ENCODE assay signal across 8 cellular contexts in the genomic region with DNA sequence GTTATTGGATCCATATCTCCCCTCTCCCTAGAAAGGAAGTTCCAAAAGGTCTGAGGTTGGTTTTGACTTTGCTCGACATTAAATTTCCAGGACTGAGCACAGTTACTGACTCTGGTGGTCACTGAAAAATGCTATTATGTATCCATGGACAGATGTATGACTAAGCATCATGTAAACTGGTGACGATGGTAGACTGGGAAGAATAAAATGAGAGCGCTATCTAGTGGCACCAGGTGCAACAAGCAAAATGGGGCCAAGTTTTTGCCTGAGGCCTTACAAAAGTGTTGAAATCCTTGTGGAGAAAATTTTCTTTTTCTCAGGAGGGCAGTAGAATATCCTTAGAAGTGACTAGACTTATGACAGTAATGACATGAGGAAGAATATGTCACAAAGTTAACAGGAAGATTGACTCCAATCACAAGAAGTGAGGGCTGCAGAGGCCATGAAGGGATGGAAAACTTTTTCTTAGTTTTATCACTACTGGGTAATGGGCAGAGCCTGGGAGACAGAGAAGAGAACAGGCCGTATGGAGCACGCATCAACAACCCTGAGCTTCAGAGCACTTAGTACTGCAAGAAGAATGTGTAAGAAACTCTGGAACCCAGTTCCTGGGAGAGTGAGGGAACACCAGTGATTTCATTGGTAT.
DNase-seq lines count a peak whose midpoint lies in the region; TF ChIP-seq lines count a peak whose summit lies in the region.

No MANE protein-coding gene starts in this region.

- BruUV-seq in PC-9 (replicated peaks; lab: Mats Ljungman, UMichigan), result no TSS peak

- H4K20me1 ChIP-seq in PC-9 (ENCODE audit: insufficient read depth), result no peaks in the 10 kb centered on the region

- H3F3A ChIP-seq in PC-9 (ENCODE audit: insufficient read depth, low read depth), result peaks cover 8% of the 10 kb centered on the region

- H3K4me3 ChIP-seq in GM06990 (replicated peaks; ENCODE audit: low read depth, low read length) (no peak overlapping the region), PC-9 (no peak overlapping the region), cardiac fibroblast (replicated peaks in 1 of 2; ENCODE audit: low read depth in 2 of 2, low read length in 2 of 2) (no peak overlapping the region), tibial nerve (no peak overlapping the region)

- TF ChIP-seq POLR2A in tibial nerve (IDR thresholded peaks at IDR 0.05), result no peak

- TF ChIP-seq EP300 in tibial nerve (IDR thresholded peaks at IDR 0.05), result peak in 1 of 2 donors; percentile 31

- H3K79me2 ChIP-seq in PC-9 (ENCODE audit: low read depth), result no peaks in the 10 kb centered on the region

- H2AFZ ChIP-seq in PC-9, result no peak overlapping the region

- TF ChIP-seq CTCF in GM06990 (IDR thresholded peaks at IDR 0.05; ENCODE audit: insufficient read depth, low read length, poor library complexity, severe bottlenecking), result peak; percentile 71
- TF ChIP-seq CTCF in PC-9 (conservative IDR thresholded peaks at IDR 0.05), result peak; percentile 72
- peak; percentile 54 for TF ChIP-seq CTCF in cardiac fibroblast (IDR thresholded peaks at IDR 0.05; ENCODE audit: low read depth, low read length)
- TF ChIP-seq CTCF in tibial nerve (IDR thresholded peaks at IDR 0.05), result peak in 4 of 5 experiments; percentile 38 to 53 (median 40)

- H3K36me3 ChIP-seq in GM06990 (ENCODE audit: control insufficient read depth, insufficient read depth, low read length) (no peaks in the 10 kb centered on the region), PC-9 (ENCODE audit: low read depth) (no peaks in the 10 kb centered on the region), tibial nerve (no peaks in the 10 kb centered on the region)

- DNase-seq in AG08396 (ENCODE audit: low spot score), result peak; percentile 63
- peak; percentile 49 for DNase-seq in GM06990 (ENCODE audit: extremely low read depth, insufficient read length)
- peak; percentile 37 for DNase-seq in HS-5 (ENCODE audit: low read depth)
- DNase-seq in PC-9, result peak; percentile 45 to 71
- peak; percentile 84 to 86 for DNase-seq in cardiac fibroblast (ENCODE audit: low read depth in 2 of 2)
- DNase-seq in tibial nerve (ENCODE audit: low spot score in 2 of 2), result no peak
- no peak for DNase-seq in activated T-cell treated with anti-CD3 and anti-CD28 coated beads for 4 hours

- POLR2A ChIA-PET in PC-9 (lab: Charles Lee; ENCODE audit: unreplicated experiment), result no interaction called here

- CTCF ChIA-PET in PC-9 (lab: Charles Lee), result interaction anchor here (1.0 kb wide), 1 partner anchor 265 kb away, joined by 3 read pairs; no protein-coding TSS in a partner anchor

- H3K4me1 ChIP-seq in PC-9 (replicated peaks; ENCODE audit: insufficient read depth) (peaks cover 15% of the 10 kb centered on the region), tibial nerve (peaks cover 0 to 69% (median 25%) of the 10 kb centered on the region in 4 donors)

- intact Hi-C loops in PC-9 (cut with micrococcal nuclease; ENCODE audit: unreplicated experiment), result loop anchor here (1.0 to 5.0 kb wide), 6 partner anchors 47 to 333 kb away; partner anchors contain the start of gene ELOVL5

- 47 to 52% methylated on average over 5 of the region's 5 CpGs for WGBS in tibial nerve, 2 donors

- H3K27me3 ChIP-seq in GM06990 (replicated peaks; ENCODE audit: control insufficient read depth, insufficient read depth, low read length) (no peaks in the 10 kb centered on the region; the same call in 1 of the 2 replicates), PC-9 (ENCODE audit: insufficient read depth, low read depth) (no peaks in the 10 kb centered on the region), layer of hippocampus (ENCODE audit: control insufficient read depth, insufficient read depth, low read length) (no peaks in the 10 kb centered on the region), tibial nerve (no peaks in the 10 kb centered on the region)

- no peak overlapping the region for H3K4me2 ChIP-seq in PC-9

- H3K9me3 ChIP-seq in PC-9 (ENCODE audit: insufficient read depth, low read depth) (no peaks in the 10 kb centered on the region), tibial nerve (no peaks in the 10 kb centered on the region)

- H3K27ac ChIP-seq in PC-9, result no peak overlapping the region
- peak overlapping the region; percentile 62 for H3K27ac ChIP-seq in layer of hippocampus (ENCODE audit: low read depth, low read length)
- peak overlapping the region in 2 of 4 donors; percentile 30 for H3K27ac ChIP-seq in tibial nerve

- no peaks in the 10 kb centered on the region for H3K9me2 ChIP-seq in PC-9 (ENCODE audit: insufficient read depth)

Comparison
In these comparisons a context has a peak if more than half of its experiments do, and no peak if none do; other contexts are left out.
1. DNase-seq: peak in AG08396 (single experiment), GM06990 (single experiment), HS-5 (single experiment), PC-9 (2 of 2) and cardiac fibroblast (2 of 2); none in tibial nerve (0 of 2) and activated T-cell treated with anti-CD3 and anti-CD28 coated beads for 4 hours (single experiment).
2. Peak in every context shown above with its lines, with median percentiles within 50 percentile points of each other: CTCF ChIP-seq.